1 cellular context compared by ENCODE assay signal in the genomic region with DNA sequence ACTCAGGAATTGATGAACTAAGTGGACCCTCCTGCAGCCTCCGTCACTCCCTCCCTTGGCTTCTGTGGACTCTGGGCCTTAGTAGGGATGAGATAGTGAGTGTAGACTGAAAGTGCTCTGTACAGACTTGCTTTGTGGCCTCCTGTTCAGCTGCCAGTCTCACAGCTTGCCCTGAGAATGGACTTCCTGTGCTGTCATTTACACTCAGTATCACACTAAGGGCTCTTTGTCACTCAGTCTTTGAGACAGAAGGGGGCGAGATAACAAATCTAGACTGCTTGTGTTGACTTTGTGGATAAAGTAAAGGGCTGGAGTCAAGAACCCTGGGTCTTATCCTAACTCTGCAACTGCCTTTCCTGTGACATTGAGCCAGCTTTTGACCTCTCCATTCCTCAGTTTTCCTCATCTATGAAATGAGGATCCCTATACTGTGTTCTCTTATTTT.
TF ChIP-seq lines count a peak whose summit lies in the region.

No MANE protein-coding gene starts in this region.

TF ChIP-seq in K562, 482 proteins besides CTCF, POLR2A, EP300 and RAD21 (continued from another document):
- TF ChIP-seq, protein P1, sequence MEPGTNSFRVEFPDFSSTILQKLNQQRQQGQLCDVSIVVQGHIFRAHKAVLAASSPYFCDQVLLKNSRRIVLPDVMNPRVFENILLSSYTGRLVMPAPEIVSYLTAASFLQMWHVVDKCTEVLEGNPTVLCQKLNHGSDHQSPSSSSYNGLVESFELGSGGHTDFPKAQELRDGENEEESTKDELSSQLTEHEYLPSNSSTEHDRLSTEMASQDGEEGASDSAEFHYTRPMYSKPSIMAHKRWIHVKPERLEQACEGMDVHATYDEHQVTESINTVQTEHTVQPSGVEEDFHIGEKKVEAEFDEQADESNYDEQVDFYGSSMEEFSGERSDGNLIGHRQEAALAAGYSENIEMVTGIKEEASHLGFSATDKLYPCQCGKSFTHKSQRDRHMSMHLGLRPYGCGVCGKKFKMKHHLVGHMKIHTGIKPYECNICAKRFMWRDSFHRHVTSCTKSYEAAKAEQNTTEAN (CRISPR knock-in tag; IDR thresholded peaks at IDR 0.05) = no peak
- TF ChIP-seq, protein P2, sequence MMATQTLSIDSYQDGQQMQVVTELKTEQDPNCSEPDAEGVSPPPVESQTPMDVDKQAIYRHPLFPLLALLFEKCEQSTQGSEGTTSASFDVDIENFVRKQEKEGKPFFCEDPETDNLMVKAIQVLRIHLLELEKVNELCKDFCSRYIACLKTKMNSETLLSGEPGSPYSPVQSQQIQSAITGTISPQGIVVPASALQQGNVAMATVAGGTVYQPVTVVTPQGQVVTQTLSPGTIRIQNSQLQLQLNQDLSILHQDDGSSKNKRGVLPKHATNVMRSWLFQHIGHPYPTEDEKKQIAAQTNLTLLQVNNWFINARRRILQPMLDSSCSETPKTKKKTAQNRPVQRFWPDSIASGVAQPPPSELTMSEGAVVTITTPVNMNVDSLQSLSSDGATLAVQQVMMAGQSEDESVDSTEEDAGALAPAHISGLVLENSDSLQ (IDR thresholded peaks at IDR 0.05) = peak; percentile 88
- TF ChIP-seq POLR2AphosphoS5 (IDR thresholded peaks at IDR 0.05; ENCODE audit: control insufficient read depth, insufficient read depth, low read depth, low read length) (0 out of 2 replicates have a peak, but pooled peaks have one; percentile 19), SAP30 (IDR thresholded peaks at IDR 0.05; ENCODE audit: borderline replicate concordance, insufficient read depth, low read depth, low read length, poor library complexity, severe bottlenecking) (no peak), ZNF274 (IDR thresholded peaks at IDR 0.05; ENCODE audit: borderline replicate concordance, low read depth, low read length) (no peak), TCFL5 (CRISPR knock-in tag; conservative IDR thresholded peaks at IDR 0.05) (no peak), SPI1 (IDR thresholded peaks at IDR 0.05; ENCODE audit: borderline replicate concordance, low read depth, low read length) (no peak), STAG1 (CRISPR knock-in tag; IDR thresholded peaks at IDR 0.05; ENCODE audit: borderline replicate concordance) (no peak), RBBP5 (IDR thresholded peaks at IDR 0.05; ENCODE audit: borderline replicate concordance, insufficient read depth, low read length, poor library complexity, severe bottlenecking) (no peak), CHD4 (IDR thresholded peaks at IDR 0.05; ENCODE audit: insufficient read depth, insufficient replicate concordance, low read depth, low read length, poor library complexity, severe bottlenecking) (no peak), ZNF239 (CRISPR knock-in tag; IDR thresholded peaks at IDR 0.05) (no peak), SMARCA5 (IDR thresholded peaks at IDR 0.05) (no peak), HNRNPH1 (optimal IDR thresholded peaks at IDR 0.05; ENCODE audit: low read depth, low read length) (no peak), TEAD4 (IDR thresholded peaks at IDR 0.05; ENCODE audit: low read length) (peak; percentile 49; the same call in 1 of the 2 replicates), TEAD4 (CRISPR knock-in tag; IDR thresholded peaks at IDR 0.05; ENCODE audit: borderline replicate concordance) (no peak), CBX3 (IDR thresholded peaks at IDR 0.05; ENCODE audit: borderline replicate concordance in 1 of 2, low read length in 2 of 2) (no peak), GATAD2A (IDR thresholded peaks at IDR 0.05) (no peak), ZNF316 (IDR thresholded peaks at IDR 0.05) (no peak), SOX6 (IDR thresholded peaks at IDR 0.05) (0 out of 2 replicates have a peak, but pooled peaks have one; percentile 45), MEF2A (IDR thresholded peaks at IDR 0.05; ENCODE audit: control insufficient read depth, low read depth, low read length) (no peak), SMAD4 (CRISPR knock-in tag; conservative IDR thresholded peaks at IDR 0.05) (peak; percentile 55; the same call in 1 of the 2 replicates), ZNF212 (CRISPR knock-in tag; IDR thresholded peaks at IDR 0.05) (no peak)
- TF ChIP-seq, protein P3, sequence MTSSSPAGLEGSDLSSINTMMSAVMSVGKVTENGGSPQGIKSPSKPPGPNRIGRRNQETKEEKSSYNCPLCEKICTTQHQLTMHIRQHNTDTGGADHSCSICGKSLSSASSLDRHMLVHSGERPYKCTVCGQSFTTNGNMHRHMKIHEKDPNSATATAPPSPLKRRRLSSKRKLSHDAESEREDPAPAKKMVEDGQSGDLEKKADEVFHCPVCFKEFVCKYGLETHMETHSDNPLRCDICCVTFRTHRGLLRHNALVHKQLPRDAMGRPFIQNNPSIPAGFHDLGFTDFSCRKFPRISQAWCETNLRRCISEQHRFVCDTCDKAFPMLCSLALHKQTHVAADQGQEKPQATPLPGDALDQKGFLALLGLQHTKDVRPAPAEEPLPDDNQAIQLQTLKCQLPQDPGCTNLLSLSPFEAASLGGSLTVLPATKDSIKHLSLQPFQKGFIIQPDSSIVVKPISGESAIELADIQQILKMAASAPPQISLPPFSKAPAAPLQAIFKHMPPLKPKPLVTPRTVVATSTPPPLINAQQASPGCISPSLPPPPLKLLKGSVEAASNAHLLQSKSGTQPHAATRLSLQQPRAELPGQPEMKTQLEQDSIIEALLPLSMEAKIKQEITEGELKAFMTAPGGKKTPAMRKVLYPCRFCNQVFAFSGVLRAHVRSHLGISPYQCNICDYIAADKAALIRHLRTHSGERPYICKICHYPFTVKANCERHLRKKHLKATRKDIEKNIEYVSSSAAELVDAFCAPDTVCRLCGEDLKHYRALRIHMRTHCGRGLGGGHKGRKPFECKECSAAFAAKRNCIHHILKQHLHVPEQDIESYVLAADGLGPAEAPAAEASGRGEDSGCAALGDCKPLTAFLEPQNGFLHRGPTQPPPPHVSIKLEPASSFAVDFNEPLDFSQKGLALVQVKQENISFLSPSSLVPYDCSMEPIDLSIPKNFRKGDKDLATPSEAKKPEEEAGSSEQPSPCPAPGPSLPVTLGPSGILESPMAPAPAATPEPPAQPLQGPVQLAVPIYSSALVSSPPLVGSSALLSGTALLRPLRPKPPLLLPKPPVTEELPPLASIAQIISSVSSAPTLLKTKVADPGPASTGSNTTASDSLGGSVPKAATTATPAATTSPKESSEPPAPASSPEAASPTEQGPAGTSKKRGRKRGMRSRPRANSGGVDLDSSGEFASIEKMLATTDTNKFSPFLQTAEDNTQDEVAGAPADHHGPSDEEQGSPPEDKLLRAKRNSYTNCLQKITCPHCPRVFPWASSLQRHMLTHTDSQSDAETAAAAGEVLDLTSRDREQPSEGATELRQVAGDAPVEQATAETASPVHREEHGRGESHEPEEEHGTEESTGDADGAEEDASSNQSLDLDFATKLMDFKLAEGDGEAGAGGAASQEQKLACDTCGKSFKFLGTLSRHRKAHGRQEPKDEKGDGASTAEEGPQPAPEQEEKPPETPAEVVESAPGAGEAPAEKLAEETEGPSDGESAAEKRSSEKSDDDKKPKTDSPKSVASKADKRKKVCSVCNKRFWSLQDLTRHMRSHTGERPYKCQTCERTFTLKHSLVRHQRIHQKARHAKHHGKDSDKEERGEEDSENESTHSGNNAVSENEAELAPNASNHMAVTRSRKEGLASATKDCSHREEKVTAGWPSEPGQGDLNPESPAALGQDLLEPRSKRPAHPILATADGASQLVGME (CRISPR knock-in tag; IDR thresholded peaks at IDR 0.05) = no peak
- TF ChIP-seq, protein P4, sequence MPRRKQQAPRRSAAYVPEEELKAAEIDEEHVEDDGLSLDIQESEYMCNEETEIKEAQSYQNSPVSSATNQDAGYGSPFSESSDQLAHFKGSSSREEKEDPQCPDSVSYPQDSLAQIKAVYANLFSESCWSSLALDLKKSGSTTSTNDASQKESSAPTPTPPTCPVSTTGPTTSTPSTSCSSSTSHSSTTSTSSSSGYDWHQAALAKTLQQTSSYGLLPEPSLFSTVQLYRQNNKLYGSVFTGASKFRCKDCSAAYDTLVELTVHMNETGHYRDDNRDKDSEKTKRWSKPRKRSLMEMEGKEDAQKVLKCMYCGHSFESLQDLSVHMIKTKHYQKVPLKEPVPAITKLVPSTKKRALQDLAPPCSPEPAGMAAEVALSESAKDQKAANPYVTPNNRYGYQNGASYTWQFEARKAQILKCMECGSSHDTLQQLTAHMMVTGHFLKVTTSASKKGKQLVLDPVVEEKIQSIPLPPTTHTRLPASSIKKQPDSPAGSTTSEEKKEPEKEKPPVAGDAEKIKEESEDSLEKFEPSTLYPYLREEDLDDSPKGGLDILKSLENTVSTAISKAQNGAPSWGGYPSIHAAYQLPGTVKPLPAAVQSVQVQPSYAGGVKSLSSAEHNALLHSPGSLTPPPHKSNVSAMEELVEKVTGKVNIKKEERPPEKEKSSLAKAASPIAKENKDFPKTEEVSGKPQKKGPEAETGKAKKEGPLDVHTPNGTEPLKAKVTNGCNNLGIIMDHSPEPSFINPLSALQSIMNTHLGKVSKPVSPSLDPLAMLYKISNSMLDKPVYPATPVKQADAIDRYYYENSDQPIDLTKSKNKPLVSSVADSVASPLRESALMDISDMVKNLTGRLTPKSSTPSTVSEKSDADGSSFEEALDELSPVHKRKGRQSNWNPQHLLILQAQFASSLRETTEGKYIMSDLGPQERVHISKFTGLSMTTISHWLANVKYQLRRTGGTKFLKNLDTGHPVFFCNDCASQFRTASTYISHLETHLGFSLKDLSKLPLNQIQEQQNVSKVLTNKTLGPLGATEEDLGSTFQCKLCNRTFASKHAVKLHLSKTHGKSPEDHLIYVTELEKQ (CRISPR knock-in tag; IDR thresholded peaks at IDR 0.05) = peak; percentile 61; the same call in 1 of the 2 replicates
- TF ChIP-seq, protein P5, sequence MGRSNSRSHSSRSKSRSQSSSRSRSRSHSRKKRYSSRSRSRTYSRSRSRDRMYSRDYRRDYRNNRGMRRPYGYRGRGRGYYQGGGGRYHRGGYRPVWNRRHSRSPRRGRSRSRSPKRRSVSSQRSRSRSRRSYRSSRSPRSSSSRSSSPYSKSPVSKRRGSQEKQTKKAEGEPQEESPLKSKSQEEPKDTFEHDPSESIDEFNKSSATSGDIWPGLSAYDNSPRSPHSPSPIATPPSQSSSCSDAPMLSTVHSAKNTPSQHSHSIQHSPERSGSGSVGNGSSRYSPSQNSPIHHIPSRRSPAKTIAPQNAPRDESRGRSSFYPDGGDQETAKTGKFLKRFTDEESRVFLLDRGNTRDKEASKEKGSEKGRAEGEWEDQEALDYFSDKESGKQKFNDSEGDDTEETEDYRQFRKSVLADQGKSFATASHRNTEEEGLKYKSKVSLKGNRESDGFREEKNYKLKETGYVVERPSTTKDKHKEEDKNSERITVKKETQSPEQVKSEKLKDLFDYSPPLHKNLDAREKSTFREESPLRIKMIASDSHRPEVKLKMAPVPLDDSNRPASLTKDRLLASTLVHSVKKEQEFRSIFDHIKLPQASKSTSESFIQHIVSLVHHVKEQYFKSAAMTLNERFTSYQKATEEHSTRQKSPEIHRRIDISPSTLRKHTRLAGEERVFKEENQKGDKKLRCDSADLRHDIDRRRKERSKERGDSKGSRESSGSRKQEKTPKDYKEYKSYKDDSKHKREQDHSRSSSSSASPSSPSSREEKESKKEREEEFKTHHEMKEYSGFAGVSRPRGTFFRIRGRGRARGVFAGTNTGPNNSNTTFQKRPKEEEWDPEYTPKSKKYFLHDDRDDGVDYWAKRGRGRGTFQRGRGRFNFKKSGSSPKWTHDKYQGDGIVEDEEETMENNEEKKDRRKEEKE (IDR thresholded peaks at IDR 0.05; ENCODE audit: borderline replicate concordance in 1 of 2, control insufficient read depth in 1 of 2, low read depth in 2 of 2, low read length in 1 of 2) = no peak
